8 cellular contexts compared by ENCODE assay signal in genomic region chr19:47348819-47349795, GRCh38. TPM values are rescaled to one million over a fixed set of nuclear protein-coding genes. Genes with fewer than 3 reads are reported as not detected.
DNase-seq lines count a peak whose midpoint lies in the region; ATAC-seq, FAIRE-seq and TF ChIP-seq lines count a peak whose summit lies in the region.

A gene with protein sequence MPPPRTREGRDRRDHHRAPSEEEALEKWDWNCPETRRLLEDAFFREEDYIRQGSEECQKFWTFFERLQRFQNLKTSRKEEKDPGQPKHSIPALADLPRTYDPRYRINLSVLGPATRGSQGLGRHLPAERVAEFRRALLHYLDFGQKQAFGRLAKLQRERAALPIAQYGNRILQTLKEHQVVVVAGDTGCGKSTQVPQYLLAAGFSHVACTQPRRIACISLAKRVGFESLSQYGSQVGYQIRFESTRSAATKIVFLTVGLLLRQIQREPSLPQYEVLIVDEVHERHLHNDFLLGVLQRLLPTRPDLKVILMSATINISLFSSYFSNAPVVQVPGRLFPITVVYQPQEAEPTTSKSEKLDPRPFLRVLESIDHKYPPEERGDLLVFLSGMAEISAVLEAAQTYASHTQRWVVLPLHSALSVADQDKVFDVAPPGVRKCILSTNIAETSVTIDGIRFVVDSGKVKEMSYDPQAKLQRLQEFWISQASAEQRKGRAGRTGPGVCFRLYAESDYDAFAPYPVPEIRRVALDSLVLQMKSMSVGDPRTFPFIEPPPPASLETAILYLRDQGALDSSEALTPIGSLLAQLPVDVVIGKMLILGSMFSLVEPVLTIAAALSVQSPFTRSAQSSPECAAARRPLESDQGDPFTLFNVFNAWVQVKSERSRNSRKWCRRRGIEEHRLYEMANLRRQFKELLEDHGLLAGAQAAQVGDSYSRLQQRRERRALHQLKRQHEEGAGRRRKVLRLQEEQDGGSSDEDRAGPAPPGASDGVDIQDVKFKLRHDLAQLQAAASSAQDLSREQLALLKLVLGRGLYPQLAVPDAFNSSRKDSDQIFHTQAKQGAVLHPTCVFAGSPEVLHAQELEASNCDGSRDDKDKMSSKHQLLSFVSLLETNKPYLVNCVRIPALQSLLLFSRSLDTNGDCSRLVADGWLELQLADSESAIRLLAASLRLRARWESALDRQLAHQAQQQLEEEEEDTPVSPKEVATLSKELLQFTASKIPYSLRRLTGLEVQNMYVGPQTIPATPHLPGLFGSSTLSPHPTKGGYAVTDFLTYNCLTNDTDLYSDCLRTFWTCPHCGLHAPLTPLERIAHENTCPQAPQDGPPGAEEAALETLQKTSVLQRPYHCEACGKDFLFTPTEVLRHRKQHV (plus strand): TSS chr19:47349315. CDS start chr19:47353031, 3,716 bp downstream.

- H3K9me3 ChIP-seq in astrocyte (ENCODE audit: insufficient read depth, low read depth, low read length), result no peaks in the 10 kb centered on the region
- H3K9me3 ChIP-seq in right cardiac atrium (ENCODE audit: control insufficient read depth, low read length), result no peaks in the 10 kb centered on the region
- H3K9me3 ChIP-seq in aorta (ENCODE audit: control insufficient read depth, low read length), result no peaks in the 10 kb centered on the region

- 3% methylated on average over 63 of the region's 63 CpGs for WGBS in right cardiac atrium
- WGBS in aorta, 2 donors, result 3% methylated on average over 63 of the region's 63 CpGs

- peaks cover 43% of the 10 kb centered on the region for H3K79me2 ChIP-seq in astrocyte (ENCODE audit: insufficient read depth, low read length)

- TF ChIP-seq CTCF in astrocyte (IDR thresholded peaks at IDR 0.05; ENCODE audit: insufficient read depth, low read depth, low read length), result peak; percentile 91

- intact Hi-C loops in right cardiac atrium (cut with DNase I) (no loop called here), aorta (cut with DNase I) (loop anchor here (5.0 to 10.0 kb wide), 2 partner anchors 37 to 54 kb away; no protein-coding TSS in a partner anchor)

- H3K4me1 ChIP-seq in astrocyte (ENCODE audit: insufficient read depth, low read length) (peaks cover 6% of the 10 kb centered on the region), right cardiac atrium (ENCODE audit: control insufficient read depth, insufficient read depth, low read length) (peaks cover 2% of the 10 kb centered on the region), aorta (ENCODE audit: control insufficient read depth in 1 of 2, insufficient read depth in 2 of 2, low read length in 2 of 2) (no peaks in the 10 kb centered on the region)

- H3K4me3 Mint-ChIP-seq in T-helper 2 cell treated with Interferon-gamma antibody and Interleukin-4, amounts not matched to agents 5 μg/mL and 100 μg/mL, for 36 hours, result peak within 1 kb of the TSS; percentile 98
- peak within 1 kb of the TSS; percentile 96 for H3K4me3 Mint-ChIP-seq in astrocyte (ENCODE audit: unreplicated experiment)

- no peaks in the 10 kb centered on the region for H3K9me3 Mint-ChIP-seq in T-helper 2 cell treated with Interferon-gamma antibody and Interleukin-4, amounts not matched to agents 5 μg/mL and 100 μg/mL, for 36 hours
- peaks cover 4% of the 10 kb centered on the region for H3K9me3 Mint-ChIP-seq in astrocyte (ENCODE audit: unreplicated experiment)

- H3K27me3 ChIP-seq in astrocyte (ENCODE audit: insufficient read depth, low read length) (peaks cover 2% of the 10 kb centered on the region), right cardiac atrium (ENCODE audit: control insufficient read depth, insufficient read depth) (no peaks in the 10 kb centered on the region), aorta (ENCODE audit: control insufficient read depth in 1 of 2, insufficient read depth in 2 of 2, low read length in 1 of 2) (no peaks in the 10 kb centered on the region)

- H2AFZ ChIP-seq in astrocyte (ENCODE audit: low read depth, low read length), result peak within 1 kb of the TSS; percentile 86

- H3K36me3 ChIP-seq in astrocyte (ENCODE audit: insufficient read depth, low read length), result peaks cover 5% of the 10 kb centered on the region
- peaks cover 0 to 3% of the 10 kb centered on the region in 2 donors for H3K36me3 ChIP-seq in aorta (ENCODE audit: control insufficient read depth in 1 of 2, insufficient read depth in 2 of 2, low read length in 1 of 2)

- peaks cover 26% of the 10 kb centered on the region for H3K4me1 Mint-ChIP-seq in T-helper 2 cell treated with Interferon-gamma antibody and Interleukin-4, amounts not matched to agents 5 μg/mL and 100 μg/mL, for 36 hours (ENCODE audit: low read depth)
- peaks cover 11% of the 10 kb centered on the region for H3K4me1 Mint-ChIP-seq in astrocyte (ENCODE audit: low read depth, unreplicated experiment)

- H3K27ac Mint-ChIP-seq in T-helper 2 cell treated with Interferon-gamma antibody and Interleukin-4, amounts not matched to agents 5 μg/mL and 100 μg/mL, for 36 hours, result peak within 1 kb of the TSS; percentile 94
- peak within 1 kb of the TSS; percentile 84 for H3K27ac Mint-ChIP-seq in astrocyte (ENCODE audit: unreplicated experiment)

- ATAC-seq in GM18502 (IDR thresholded peaks at IDR 0.05; ENCODE audit: poor library complexity, unreplicated experiment), result peak; percentile 94
- ATAC-seq in HG02970 (IDR thresholded peaks at IDR 0.05; ENCODE audit: low FRiP score, unreplicated experiment), result peak; percentile 94
- ATAC-seq in right cardiac atrium, result peak; percentile 100
- peak; percentile 100 for ATAC-seq in aorta (ENCODE audit: low FRiP score)

- peaks cover 11% of the 10 kb centered on the region for H4K20me1 ChIP-seq in astrocyte (ENCODE audit: insufficient read depth, low read length)

- peak within 1 kb of the TSS; percentile 36 for H3K27ac ChIP-seq in astrocyte (ENCODE audit: low read depth, low read length)
- peak within 1 kb of the TSS; percentile 22 for H3K27ac ChIP-seq in right cardiac atrium (ENCODE audit: low read length)
- H3K27ac ChIP-seq in aorta (ENCODE audit: low read depth in 1 of 2, low read length in 2 of 2), result no peak within 1 kb of the TSS

- FAIRE-seq in astrocyte (lab: Jason Lieb, UNC), result no peak

- DNase-seq in NCI-H1930 (lab: John Stamatoyannopoulos, UW) (peak; percentile 99 to 100), astrocyte (ENCODE audit: low read depth) (peak; percentile 93), right cardiac atrium (peak; percentile 99), putamen (ENCODE audit: low spot score) (peak; percentile 97), aorta (peak; percentile 99)
- DNase-seq in T-helper 2 cell treated with Interferon-gamma antibody and Interleukin-4, amounts not matched to agents 5 μg/mL and 100 μg/mL, for 36 hours (ENCODE audit: low spot score), result peak; percentile 100

- peaks cover 2% of the 10 kb centered on the region for H3K27me3 Mint-ChIP-seq in T-helper 2 cell treated with Interferon-gamma antibody and Interleukin-4, amounts not matched to agents 5 μg/mL and 100 μg/mL, for 36 hours (ENCODE audit: low read depth)
- H3K27me3 Mint-ChIP-seq in astrocyte (ENCODE audit: low read depth, unreplicated experiment), result no peaks in the 10 kb centered on the region

- peak within 1 kb of the TSS; percentile 93 for H3K4me2 ChIP-seq in astrocyte (ENCODE audit: low read length)

- peak within 1 kb of the TSS; percentile 89 for H3K9ac ChIP-seq in astrocyte (ENCODE audit: low read length)

- H3K4me3 ChIP-seq in astrocyte (ENCODE audit: insufficient read depth, low read depth, low read length) (peak within 1 kb of the TSS; percentile 90), right cardiac atrium (ENCODE audit: low read length) (peak within 1 kb of the TSS; percentile 93), aorta (ENCODE audit: low read length in 2 of 2) (peak within 1 kb of the TSS; percentile 59 to 70)

- H3K36me3 Mint-ChIP-seq in T-helper 2 cell treated with Interferon-gamma antibody and Interleukin-4, amounts not matched to agents 5 μg/mL and 100 μg/mL, for 36 hours (ENCODE audit: low read depth), result peaks cover 13% of the 10 kb centered on the region
- peaks cover 23% of the 10 kb centered on the region for H3K36me3 Mint-ChIP-seq in astrocyte (ENCODE audit: low read depth, unreplicated experiment)

RNA-seq across cellular contexts. Expression of the gene that starts here (rescaled TPM):
- 13.9 and 17.7 TPM in 2 replicates for total RNA-seq in astrocyte
- total RNA-seq in right cardiac atrium, result 1 to 10 TPM; 5.5 to 8.1 (median 6.1) TPM
- polyA plus RNA-seq in right cardiac atrium, result 5.5 TPM
- total RNA-seq in aorta, result 10 to 100 TPM in 1 of 2 donors, 1 to 10 TPM in 1; 8.9 to 14.6 TPM
- polyA plus RNA-seq in aorta, result 10 to 100 TPM in 1 of 2 donors, 1 to 10 TPM in 1; 1.5 to 10.3 TPM

Comparison
In these comparisons a context has a peak if more than half of its experiments do, and no peak if none do; other contexts are left out.
1. H3K27ac ChIP-seq: peak in astrocyte (single experiment) and right cardiac atrium (single experiment); none in aorta (0 of 2).
2. intact Hi-C loops: an anchor here in aorta (5.0 to 10.0 kb wide); none called in right cardiac atrium.
3. Peak in every context shown above with its lines, with median percentiles within 50 percentile points of each other: ATAC-seq, DNase-seq and H3K4me3 ChIP-seq.